In genomic region chr1:231040019-231040799, GRCh38 we compare ENCODE assay signal across 8 cellular contexts. TPM values are rescaled to one million over a fixed set of nuclear protein-coding genes. Genes with fewer than 3 reads are reported as not detected.
A peak's percentile ranks its signal among the peaks of the same experiment; 100 is the strongest.
DNase-seq lines count a peak whose midpoint lies in the region; ATAC-seq and TF ChIP-seq lines count a peak whose summit lies in the region.

FAM89A (minus strand) TSS chr1:231040254; CDS start chr1:231040211, 43 bp downstream.

- peak; percentile 58 for ATAC-seq in HG02884 (IDR thresholded peaks at IDR 0.05; ENCODE audit: unreplicated experiment)

- peaks cover 0 to 8% of the 10 kb centered on the region in 2 donors for H3K9me3 ChIP-seq in transverse colon

- DNase-seq in NCI-H2196 (lab: John Stamatoyannopoulos, UW; ENCODE audit: unreplicated experiment): peak; percentile 59
- DNase-seq in NCI-H2196 treated with DMSO at 0.1 percent for 48 hours (lab: John Stamatoyannopoulos, UW; ENCODE audit: unreplicated experiment): no peak
- peak; percentile 45 for DNase-seq in SK-MEL-5 (ENCODE audit: low read depth, low spot score)
- peak; percentile 73 for DNase-seq in activated naive CD4-positive, alpha-beta T cell treated with Interleukin-2 at 50 U/mL for 16 hours
- peak in 38 of 42 donors; percentile 33 to 83 (median 64) for DNase-seq in head of caudate nucleus
- DNase-seq in pons (ENCODE audit: low spot score): peak; percentile 25
- peak; percentile 72 for DNase-seq in transverse colon

- in situ Hi-C loops in SK-MEL-5 (cut with HindIII; ENCODE audit: low pct_unique_long_range_greater_than_20kb, low sequenced_read_pairs) (no loop called here), transverse colon (cut with MboI; ENCODE audit: low pct_ligation_motif_present in 1 of 4, low pct_unique_long_range_greater_than_20kb in 1 of 4, low sequenced_read_pairs in 3 of 4) (no loop called here)

- TF ChIP-seq EP300 in transverse colon (IDR thresholded peaks at IDR 0.05; ENCODE audit: low read depth): no peak

- 0 to 1% methylated on average over 11 to 53 of the region's 82 CpGs for WGBS in transverse colon (ENCODE audit: low coverage in 1 of 2), 2 donors

- TF ChIP-seq POLR2A in transverse colon (IDR thresholded peaks at IDR 0.05): no peak

- peak within 1 kb of the TSS; percentile 65 to 87 (median 66) for H3K4me3 ChIP-seq in transverse colon

- no peak for TF ChIP-seq CTCF in transverse colon (IDR thresholded peaks at IDR 0.05)

- H3K27me3 ChIP-seq in transverse colon: peaks cover 35% of the 10 kb centered on the region

- no peaks in the 10 kb centered on the region for H3K36me3 ChIP-seq in transverse colon

- H3K27ac ChIP-seq in transverse colon: peak within 1 kb of the TSS; percentile 23 to 57 (median 38)

- H3K4me1 ChIP-seq in transverse colon: peaks cover 0 to 21% (median 18%) of the 10 kb centered on the region in 4 donors

- intact Hi-C loops in head of caudate nucleus (cut with DNase I) (no loop called here), transverse colon (cut with DNase I; ENCODE audit: low total_unique reads) (no loop called here)

RNA-seq across cellular contexts. Expression of gene FAM89A, which starts in this region (rescaled TPM):
- total RNA-seq in SK-MEL-5 (2014; rRNA removed; shearing (Covaris generic)): 30.7 and 38.7 TPM in 2 replicates
- 28.1 and 29.6 TPM in 2 replicates for polyA plus RNA-seq in SK-MEL-5 (2015; cell fraction: cytosol; rRNA removed)
- 4.3 and 7.0 TPM in 2 replicates for polyA plus RNA-seq in SK-MEL-5 (2015; cell fraction: nucleus; rRNA removed)
- total RNA-seq in transverse colon: 10 to 100 TPM in 1 of 4 donors, 1 to 10 TPM in 3; 3.3 to 10.7 (median 7.8) TPM
